ENCODE assay signal across 8 cellular contexts in genomic region chr7:95772298-95772770, GRCh38. TPM values are rescaled to one million over a fixed set of nuclear protein-coding genes. Genes with fewer than 3 reads are reported as not detected.
DNase-seq lines count a peak whose midpoint lies in the region; ATAC-seq and TF ChIP-seq lines count a peak whose summit lies in the region.

Gene DYNC1I1 (plus strand): TSS chr7:95772554. CDS start chr7:95804730, 32,176 bp downstream.

- no peak within 1 kb of the TSS for H3K27ac ChIP-seq in DOHH2 (ENCODE audit: low read depth, low read length)

- H4K20me1 ChIP-seq in DOHH2 (ENCODE audit: control insufficient read depth, insufficient read depth, low read depth, low read length): no peaks in the 10 kb centered on the region

- H3K4me1 ChIP-seq in DOHH2 (ENCODE audit: control insufficient read depth, low read length): no peaks in the 10 kb centered on the region
- H3K4me1 ChIP-seq in NT2/D1 (ENCODE audit: insufficient read depth, insufficient read length): no peaks in the 10 kb centered on the region

- H3K27me3 ChIP-seq in DOHH2 (ENCODE audit: control insufficient read depth, low read length) (no peaks in the 10 kb centered on the region), NT2/D1 (ENCODE audit: insufficient read depth, insufficient read length) (peaks cover 16% of the 10 kb centered on the region)

- H3F3A ChIP-seq in DOHH2 (ENCODE audit: control insufficient read depth, insufficient read depth): no peaks in the 10 kb centered on the region

- TF ChIP-seq CTCF in DOHH2 (IDR thresholded peaks at IDR 0.05; ENCODE audit: low read depth, low read length, poor library complexity, severe bottlenecking): no peak
- no peak for TF ChIP-seq CTCF in astrocyte of the cerebellum (IDR thresholded peaks at IDR 0.05; ENCODE audit: low read depth, low read length, missing control alignments)

- no peaks in the 10 kb centered on the region for H3K79me2 ChIP-seq in DOHH2 (ENCODE audit: control insufficient read depth, low read length)

- peak within 1 kb of the TSS; percentile 54 for H3K4me2 ChIP-seq in DOHH2 (ENCODE audit: low read length)

- peak; percentile 30 for DNase-seq in HS-5 (ENCODE audit: low read depth)
- peak; percentile 16 for DNase-seq in NT2/D1 (ENCODE audit: low read depth, low spot score)
- DNase-seq in astrocyte of the cerebellum (ENCODE audit: low read depth): peak; percentile 2
- DNase-seq in hippocampal formation (lab: John Stamatoyannopoulos, UW): peak; percentile 54 to 73
- DNase-seq in pulmonary artery endothelial cell (ENCODE audit: low read depth, low spot score): peak; percentile 15
- no peak for DNase-seq in central memory CD4-positive, alpha-beta T cell

- no peaks in the 10 kb centered on the region for H3K9me3 ChIP-seq in DOHH2 (ENCODE audit: control insufficient read depth, insufficient read depth, low read length)
- H3K9me3 ChIP-seq in NT2/D1 (ENCODE audit: insufficient read depth, low read length): no peaks in the 10 kb centered on the region

- ATAC-seq in GM21526 (IDR thresholded peaks at IDR 0.05; ENCODE audit: low FRiP score, unreplicated experiment): peak; percentile 96

- H3K9me2 ChIP-seq in DOHH2 (replicated peaks; ENCODE audit: control insufficient read depth, low read length): no peaks in the 10 kb centered on the region

- in situ Hi-C loops in astrocyte of the cerebellum (cut with HindIII; ENCODE audit: low sequenced_read_pairs): no loop called here

- H3K9ac ChIP-seq in NT2/D1 (ENCODE audit: insufficient read length, low read depth): peak within 1 kb of the TSS; percentile 67

- H3K36me3 ChIP-seq in DOHH2 (ENCODE audit: control insufficient read depth, low read length) (no peaks in the 10 kb centered on the region), NT2/D1 (ENCODE audit: insufficient read depth, insufficient read length, low read length) (no peaks in the 10 kb centered on the region)

- H3K4me3 ChIP-seq in DOHH2 (ENCODE audit: low read length) (peak within 1 kb of the TSS; percentile 51), NT2/D1 (ENCODE audit: insufficient read length, low read depth) (peak within 1 kb of the TSS; percentile 52), astrocyte of the cerebellum (ENCODE audit: low read depth, low read length) (peak within 1 kb of the TSS; percentile 55)

RNA-seq across cellular contexts. Expression of gene DYNC1I1, which starts in this region (rescaled TPM):
- 3.9 and 9.6 TPM in 2 replicates for total RNA-seq in pulmonary artery endothelial cell
